Comparison of ENCODE assay signal across 13 cellular contexts in genomic region chr9:30065888-30066287, GRCh38.
DNase-seq lines count a peak whose midpoint lies in the region; ATAC-seq and TF ChIP-seq lines count a peak whose summit lies in the region.
"Had no signal": no experiment of that assay in that cellular context is flagged by ENCODE, and none has a peak within 500 bp of the region (broad histone marks: within the 10 kb centered on the region; RNA-seq: fewer than 3 reads in every experiment).

No MANE protein-coding gene starts in this region.

- H3K9ac ChIP-seq in H9 (ENCODE audit: extremely low read depth, insufficient read length, low read length) (no peak overlapping the region), PC-3 (ENCODE audit: low read length) (no peak overlapping the region)

- H4K20me1 ChIP-seq in H9 (ENCODE audit: control insufficient read depth, insufficient read depth, insufficient read length) (no peaks in the 10 kb centered on the region), PC-3 (ENCODE audit: low read length) (no peaks in the 10 kb centered on the region)

- H2BK20ac ChIP-seq in H9 (ENCODE audit: low read depth, low read length, poor library complexity, severe bottlenecking), result no peak overlapping the region

- H3K79me2 ChIP-seq in H9 (ENCODE audit: insufficient read depth, low read length) (no peaks in the 10 kb centered on the region), PC-3 (ENCODE audit: low read length) (no peaks in the 10 kb centered on the region)

- no peak overlapping the region for H3K14ac ChIP-seq in H9 (ENCODE audit: insufficient read depth, low read length)

- no peak overlapping the region for H2BK5ac ChIP-seq in H9 (ENCODE audit: insufficient read length, low read length)

- DNase-seq in H9 (no peak), PC-3 (peak; percentile 15), kidney epithelial cell (ENCODE audit: low read depth) (no peak), GM13977 (ENCODE audit: low spot score) (no peak), GM10266 (ENCODE audit: extremely low spot score) (no peak), left lung (no peak)
- DNase-seq in activated CD8-positive, alpha-beta memory T cell treated with anti-CD3 and anti-CD28 coated beads, Interleukin-2, amount 10 ng/mL, durations not matched to agents 7 days and 5 days, result no peak
- DNase-seq: activated gamma-delta T cell, hippocampal formation, midbrain, NCI-H1694 had no signal

- ATAC-seq in PC-3, result peak; percentile 73
- ATAC-seq in activated CD8-positive, alpha-beta memory T cell treated with anti-CD3 and anti-CD28 coated beads, Interleukin-2, amount 10 ng/mL, durations not matched to agents 7 days and 5 days, result no peak
- no peak for ATAC-seq in left lung

- H2BK12ac ChIP-seq in H9 (ENCODE audit: insufficient read length, low read depth, low read length), result no peak overlapping the region

- H4K91ac ChIP-seq in H9 (ENCODE audit: insufficient read length, low read depth, low read length), result no peak overlapping the region

- H3K18ac ChIP-seq in H9 (ENCODE audit: insufficient read length, low read depth, low read length), result no peak overlapping the region

- TF ChIP-seq CTCF in C4-2B (conservative IDR thresholded peaks at IDR 0.05), result peak; percentile 84
- TF ChIP-seq CTCF in H9 (conservative IDR thresholded peaks at IDR 0.05), result peak; percentile 54; the same call in 2 of the 3 replicates
- peak; percentile 69 for TF ChIP-seq CTCF in PC-3 (conservative IDR thresholded peaks at IDR 0.05; ENCODE audit: low read depth, low read length)
- peak; percentile 9 for TF ChIP-seq CTCF in kidney epithelial cell (IDR thresholded peaks at IDR 0.05; ENCODE audit: insufficient read depth, low read length, poor library complexity, severe bottlenecking)
- no peak for TF ChIP-seq CTCF in GM13977 (IDR thresholded peaks at IDR 0.05; ENCODE audit: extremely low read depth, insufficient read depth, missing control alignments)
- no peak for TF ChIP-seq CTCF in GM10266 (IDR thresholded peaks at IDR 0.05; ENCODE audit: control insufficient read depth, insufficient read depth, low read depth, missing control alignments)
- no peak for TF ChIP-seq CTCF in left lung (IDR thresholded peaks at IDR 0.05)

- WGBS in H9 (ENCODE audit: extremely low coverage, insufficient read length, low lambda C conversion rate), result no CpG with 5 or more reads among the region's 8 CpGs

- H2AK5ac ChIP-seq in H9 (ENCODE audit: insufficient read length, low read length), result no peak overlapping the region

- no peak overlapping the region for H3T11ph ChIP-seq in H9 (ENCODE audit: low read length)

- no peak overlapping the region for H3K4me3 Mint-ChIP-seq in H9
- H3K4me3 Mint-ChIP-seq in activated CD8-positive, alpha-beta memory T cell treated with anti-CD3 and anti-CD28 coated beads, Interleukin-2, amount 10 ng/mL, durations not matched to agents 7 days and 5 days, result no peak overlapping the region

- no peak overlapping the region for H2BK15ac ChIP-seq in H9 (ENCODE audit: low read depth, low read length)

- no peaks in the 10 kb centered on the region for H3K79me1 ChIP-seq in H9 (ENCODE audit: insufficient read depth, low read depth, low read length, poor library complexity, severe bottlenecking)

- H3K23me2 ChIP-seq in H9 (ENCODE audit: insufficient read length, low read depth, low read length, poor library complexity, severe bottlenecking), result no peaks in the 10 kb centered on the region

- H3K27ac ChIP-seq in C4-2B, result no peak overlapping the region
- no peak overlapping the region for H3K27ac ChIP-seq in H9 (ENCODE audit: insufficient read length, low read depth, low read length)
- no peak overlapping the region for H3K27ac ChIP-seq in PC-3 (ENCODE audit: low read length)
- no peak overlapping the region for H3K27ac ChIP-seq in left lung
- H3K27ac ChIP-seq: right atrium auricular region had no signal

- no peak overlapping the region for H3K4me3 ChIP-seq in PC-3 (ENCODE audit: low read length)
- no peak overlapping the region for H3K4me3 ChIP-seq in kidney epithelial cell (ENCODE audit: low read depth, low read length)
- H3K4me3 ChIP-seq in left lung, result no peak overlapping the region
- H3K4me3 ChIP-seq: right atrium auricular region had no signal

- H2BK120ac ChIP-seq in H9 (ENCODE audit: low read depth, low read length, poor library complexity, severe bottlenecking), result no peak overlapping the region

- no peaks in the 10 kb centered on the region for H3K9me3 ChIP-seq in H9 (ENCODE audit: control insufficient read depth, low read depth, low read length)
- no peaks in the 10 kb centered on the region for H3K9me3 ChIP-seq in PC-3 (ENCODE audit: low read length)
- no peaks in the 10 kb centered on the region for H3K9me3 ChIP-seq in left lung
- H3K9me3 ChIP-seq: right atrium auricular region had no signal

- 0 out of 5 replicates have a peak, but pooled peaks cover 0 to 2% of the 10 kb centered on the region in 2 experiments for H3K9me3 Mint-ChIP-seq in H9
- H3K9me3 Mint-ChIP-seq in activated CD8-positive, alpha-beta memory T cell treated with anti-CD3 and anti-CD28 coated beads, Interleukin-2, amount 10 ng/mL, durations not matched to agents 7 days and 5 days (ENCODE audit: low read depth), result peaks cover 2% of the 10 kb centered on the region

- no peak overlapping the region for H4K5ac ChIP-seq in H9 (ENCODE audit: insufficient read length, low read depth, low read length)

- no peak overlapping the region for H3K27ac Mint-ChIP-seq in H9
- no peak overlapping the region for H3K27ac Mint-ChIP-seq in activated CD8-positive, alpha-beta memory T cell treated with anti-CD3 and anti-CD28 coated beads, Interleukin-2, amount 10 ng/mL, durations not matched to agents 7 days and 5 days

- H2AFZ ChIP-seq in H9 (ENCODE audit: low read length) (no peak overlapping the region), PC-3 (ENCODE audit: low read length) (no peak overlapping the region)

- POLR2A ChIA-PET in PC-3 (lab: Charles Lee; ENCODE audit: unreplicated experiment), result no interaction called here

- no peaks in the 10 kb centered on the region for H3K4me1 ChIP-seq in H9 (ENCODE audit: insufficient read depth, low read length)
- H3K4me1 ChIP-seq in PC-3 (ENCODE audit: insufficient read depth, low read length), result no peaks in the 10 kb centered on the region
- no peaks in the 10 kb centered on the region for H3K4me1 ChIP-seq in left lung
- H3K4me1 ChIP-seq: right atrium auricular region had no signal

- in situ Hi-C loops in GM13977 (cut with MboI; ENCODE audit: low pct_unique_long_range_greater_than_20kb, low sequenced_read_pairs, unreplicated experiment), result no loop called here

- no peaks in the 10 kb centered on the region; the same call in 1 of the 2 replicates for H3K27me3 Mint-ChIP-seq in H9 (ENCODE audit: low read depth)
- H3K27me3 Mint-ChIP-seq in activated CD8-positive, alpha-beta memory T cell treated with anti-CD3 and anti-CD28 coated beads, Interleukin-2, amount 10 ng/mL, durations not matched to agents 7 days and 5 days, result no peaks in the 10 kb centered on the region

- H3K9me2 ChIP-seq in PC-3 (replicated peaks; ENCODE audit: low read length), result no peaks in the 10 kb centered on the region

- BruUV-seq in PC-3 (replicated peaks; lab: Mats Ljungman, UMichigan), result no TSS peak

- H3K56ac ChIP-seq in H9 (ENCODE audit: insufficient read length, low read depth, low read length), result no peak overlapping the region

- H3K27me3 ChIP-seq in H9 (ENCODE audit: insufficient read depth, low read length) (no peaks in the 10 kb centered on the region), PC-3 (ENCODE audit: low read length) (no peaks in the 10 kb centered on the region), kidney epithelial cell (ENCODE audit: control insufficient read depth, insufficient read depth, low read length) (no peaks in the 10 kb centered on the region), left lung (no peaks in the 10 kb centered on the region)
- H3K27me3 ChIP-seq: right atrium auricular region had no signal

- H3F3A ChIP-seq in PC-3 (ENCODE audit: low read length, unreplicated experiment), result no peaks in the 10 kb centered on the region

- CTCF ChIA-PET in PC-3 (lab: Charles Lee), result no interaction called here
- CTCF ChIA-PET in activated CD8-positive, alpha-beta memory T cell treated with anti-CD3 and anti-CD28 coated beads, Interleukin-2, amount 10 ng/mL, durations not matched to agents 7 days and 5 days (lab: Charles Lee), result no interaction called here

- intact Hi-C loops in PC-3 (cut with micrococcal nuclease) (no loop called here), left lung (cut with DNase I) (no loop called here)

- H3K4me1 Mint-ChIP-seq in H9, result peaks cover 4% of the 10 kb centered on the region in 2 experiments; a peak in 2 of 4 replicates
- H3K4me1 Mint-ChIP-seq in activated CD8-positive, alpha-beta memory T cell treated with anti-CD3 and anti-CD28 coated beads, Interleukin-2, amount 10 ng/mL, durations not matched to agents 7 days and 5 days, result no peaks in the 10 kb centered on the region

- H3K36me3 ChIP-seq in PC-3 (ENCODE audit: low read depth, low read length) (no peaks in the 10 kb centered on the region), kidney epithelial cell (ENCODE audit: control insufficient read depth, insufficient read depth, low read length) (no peaks in the 10 kb centered on the region), left lung (no peaks in the 10 kb centered on the region)
- H3K36me3 ChIP-seq: right atrium auricular region had no signal

- H3K4me2 ChIP-seq in H9 (ENCODE audit: insufficient read depth, insufficient read length, low read length), result no peak overlapping the region
- H3K4me2 ChIP-seq in PC-3 (ENCODE audit: low read length), result no peak overlapping the region

- H3K23ac ChIP-seq in H9 (ENCODE audit: insufficient read length, low read depth, low read length), result no peak overlapping the region

- H4K8ac ChIP-seq in H9 (replicated peaks; ENCODE audit: insufficient read length, low read depth, low read length), result no peak overlapping the region

- H3K4ac ChIP-seq in H9 (ENCODE audit: low read depth, low read length), result no peak overlapping the region

- no peaks in the 10 kb centered on the region for H3K36me3 Mint-ChIP-seq in H9 (ENCODE audit: insufficient read depth in 1 of 3, low read depth in 3 of 3)
- no peaks in the 10 kb centered on the region for H3K36me3 Mint-ChIP-seq in activated CD8-positive, alpha-beta memory T cell treated with anti-CD3 and anti-CD28 coated beads, Interleukin-2, amount 10 ng/mL, durations not matched to agents 7 days and 5 days

Comparison
In these comparisons a context has a peak if more than half of its experiments do, and no peak if none do; other contexts are left out.
1. CTCF ChIP-seq: peak in C4-2B (single experiment), H9 (single experiment), PC-3 (single experiment) and kidney epithelial cell (single experiment); none in GM13977 (single experiment), GM10266 (single experiment) and left lung (0 of 2).